ENCODE assay signal across 8 cellular contexts in the genomic region with DNA sequence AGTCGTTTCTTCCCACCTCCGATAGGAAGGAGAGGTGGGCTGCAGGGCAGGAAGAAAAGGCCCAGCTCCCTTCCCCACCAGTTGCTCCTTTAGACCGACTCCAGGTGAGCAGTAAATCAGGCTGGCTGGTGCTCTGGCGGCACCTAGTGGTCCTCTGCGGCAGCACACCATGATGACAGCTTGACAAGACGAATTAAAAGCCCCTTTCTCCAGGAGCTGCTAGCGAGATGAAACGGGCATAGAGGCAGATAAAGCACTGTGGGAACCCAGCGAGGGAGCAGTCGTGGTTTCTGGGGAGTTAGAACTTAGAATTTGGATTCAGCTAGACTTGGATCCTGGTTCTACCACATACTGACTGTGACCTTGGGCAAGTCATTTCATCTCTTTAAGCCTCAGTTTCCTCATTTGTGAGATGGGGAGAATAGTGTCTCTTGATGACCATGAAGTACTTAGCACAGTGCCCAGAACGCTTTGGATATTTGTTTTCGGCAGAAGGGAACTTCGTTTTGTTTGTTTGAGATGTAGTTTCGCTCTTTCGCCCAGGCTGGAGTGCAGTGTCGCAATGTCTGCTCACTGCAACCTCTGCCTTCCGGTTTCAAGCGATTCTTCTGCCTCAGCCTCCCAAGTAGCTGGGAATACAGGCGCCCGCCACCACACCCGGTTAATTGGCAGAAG. TPM values are rescaled to one million over a fixed set of nuclear protein-coding genes. Genes with fewer than 3 reads are reported as not detected.
DNase-seq lines count a peak whose midpoint lies in the region; ATAC-seq and TF ChIP-seq lines count a peak whose summit lies in the region.

No MANE protein-coding gene starts in this region.

- peak overlapping the region; percentile 22 to 41 (median 24) for H3K4me3 ChIP-seq in right lobe of liver

- ATAC-seq in HG03520 (IDR thresholded peaks at IDR 0.05; ENCODE audit: unreplicated experiment) (peak; percentile 43), right lobe of liver (peak; percentile 90 to 95 (median 94)), GM19035 (IDR thresholded peaks at IDR 0.05; ENCODE audit: unreplicated experiment) (no peak)

- DNase-seq in COLO829 (ENCODE audit: low spot score), result peak; percentile 80
- peak; percentile 74 for DNase-seq in NCI-H69 (lab: John Stamatoyannopoulos, UW)
- DNase-seq in activated CD4-positive, alpha-beta T cell treated with anti-CD3 and anti-CD28 coated beads, Interleukin-2, amount 50 U/mL, for 24 hours (ENCODE audit: low read depth in 1 of 2, low spot score in 1 of 2), result peak; percentile 85 to 92
- DNase-seq in dedifferentiated amniotic fluid mesenchymal stem cell (ENCODE audit: extremely low spot score), result peak; percentile 73
- DNase-seq in right lobe of liver, result peak; percentile 76 to 83 (median 82)
- DNase-seq in stimulated activated CD4-positive, alpha-beta T cell treated with anti-CD3 and anti-CD28 coated beads, Interleukin-4, amount 100 ng/mL, for 4 hours, result peak; percentile 84 to 86

- H3K27me3 ChIP-seq in right lobe of liver, result no peaks in the 10 kb centered on the region

- H3K9me3 ChIP-seq in right lobe of liver, result no peaks in the 10 kb centered on the region

- H3K27ac ChIP-seq in right lobe of liver, result peak overlapping the region; percentile 51 to 65 (median 55)

- TF ChIP-seq CTCF in right lobe of liver (IDR thresholded peaks at IDR 0.05), result peak; percentile 95 to 99 (median 97)

- intact Hi-C loops in right lobe of liver (cut with DNase I), result no loop called here

- no peaks in the 10 kb centered on the region for H3K36me3 ChIP-seq in right lobe of liver

- WGBS in right lobe of liver (ENCODE audit: insufficient coverage, low coverage, low lambda C conversion rate, missing lambda C conversion rate), result 17% methylated on average over 18 of the region's 21 CpGs

- H3K4me1 ChIP-seq in right lobe of liver, result peaks cover 0 to 7% (median 0%) of the 10 kb centered on the region in 4 donors

- no peak for TF ChIP-seq POLR2A in right lobe of liver (IDR thresholded peaks at IDR 0.05)

RNA-seq across cellular contexts. Expression of a gene that starts 21.8 kb away (rescaled TPM):
- under 1 TPM; 0.16 to 0.99 (median 0.46) TPM for total RNA-seq in right lobe of liver

RNA-seq across cellular contexts. Expression of a gene that starts 34.6 kb away (rescaled TPM):
- total RNA-seq in right lobe of liver, result 10 to 100 TPM; 23.7 to 41.5 (median 36.2) TPM
